Comparison of ENCODE assay signal across 8 cellular contexts in the genomic region with DNA sequence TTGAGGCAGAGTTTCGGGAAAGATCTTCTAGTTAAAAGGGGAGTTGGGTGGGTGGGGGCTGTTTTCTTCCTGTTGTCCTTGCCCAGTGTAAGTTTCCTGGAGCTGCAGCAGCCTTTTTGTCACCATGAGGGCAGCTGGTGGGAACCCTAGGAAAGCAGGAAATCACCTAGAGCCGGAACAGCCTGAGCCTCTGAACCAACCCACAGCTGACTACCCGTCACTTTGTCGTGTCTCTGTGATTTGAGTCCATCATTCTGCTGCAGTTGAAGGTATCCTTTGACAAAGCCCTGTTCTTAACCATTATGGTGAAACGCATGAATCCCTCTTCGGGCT. TPM values are rescaled to one million over a fixed set of nuclear protein-coding genes. Genes with fewer than 3 reads are reported as not detected.
DNase-seq lines count a peak whose midpoint lies in the region; ATAC-seq and TF ChIP-seq lines count a peak whose summit lies in the region.

No MANE protein-coding gene starts in this region.

- H2BK15ac ChIP-seq in IMR-90 (ENCODE audit: low read depth, low read length) = no peak overlapping the region

- H4K8ac ChIP-seq in IMR-90 (ENCODE audit: low read depth in 2 of 2, low read length in 2 of 2) = peak overlapping the region; percentile 65 to 77

- intact Hi-C loops in IMR-90 (cut with micrococcal nuclease) = loop anchor here (1.0 to 5.0 kb wide), 4 partner anchors 24 to 645 kb away; a partner anchor contains a TSS
- intact Hi-C loops in breast epithelium (cut with DNase I; ENCODE audit: low total_unique reads) = no loop called here

- ATAC-seq in IMR-90 (ENCODE audit: low read depth) (no peak), GM19467 (IDR thresholded peaks at IDR 0.05; ENCODE audit: unreplicated experiment) (no peak), GM21786 (IDR thresholded peaks at IDR 0.05; ENCODE audit: unreplicated experiment) (no peak), HG03457 (IDR thresholded peaks at IDR 0.05; ENCODE audit: unreplicated experiment) (no peak), HG03378 (IDR thresholded peaks at IDR 0.05; ENCODE audit: unreplicated experiment) (no peak)

- POLR2A ChIA-PET in IMR-90 (lab: Charles Lee; ENCODE audit: unreplicated experiment) = no interaction called here

- DNase-seq in IMR-90 (no peak), breast epithelium (ENCODE audit: low spot score in 2 of 2) (no peak)

- H2BK20ac ChIP-seq in IMR-90 (ENCODE audit: low read depth, low read length) = no peak overlapping the region

- peak overlapping the region; percentile 33 for H3K23ac ChIP-seq in IMR-90 (ENCODE audit: low read depth, low read length)

- no peak for TF ChIP-seq CTCF in 22Rv1 (IDR thresholded peaks at IDR 0.05)
- TF ChIP-seq CTCF in IMR-90 (conservative IDR thresholded peaks at IDR 0.05; ENCODE audit: low read depth, low read length) = no peak
- TF ChIP-seq CTCF in breast epithelium (IDR thresholded peaks at IDR 0.05) = no peak

- H3K27me3 ChIP-seq in IMR-90 (ENCODE audit: control insufficient read depth, insufficient read depth, low read length) = no peaks in the 10 kb centered on the region
- no peaks in the 10 kb centered on the region for H3K27me3 ChIP-seq in breast epithelium
- no peaks in the 10 kb centered on the region for H3K27me3 ChIP-seq in mucosa of stomach (ENCODE audit: control insufficient read depth, insufficient read depth, low read length)

- H3K4me1 ChIP-seq in IMR-90 (ENCODE audit: control insufficient read depth, insufficient read depth, low read length) (no peaks in the 10 kb centered on the region), breast epithelium (peaks cover 0 to 4% of the 10 kb centered on the region in 2 donors), mucosa of stomach (ENCODE audit: control insufficient read depth, insufficient read depth, low read length) (peaks cover 10% of the 10 kb centered on the region)

- 0 out of 2 replicates have a peak overlapping the region, but pooled peaks have one; percentile 17 for H2AK5ac ChIP-seq in IMR-90 (ENCODE audit: low read depth, low read length)

- H3K9me3 ChIP-seq in IMR-90 (ENCODE audit: control insufficient read depth, insufficient read depth, low read length) (no peaks in the 10 kb centered on the region), breast epithelium (no peaks in the 10 kb centered on the region), mucosa of stomach (ENCODE audit: control insufficient read depth, low read length) (no peaks in the 10 kb centered on the region)

- H3K18ac ChIP-seq in IMR-90 (ENCODE audit: low read depth, low read length) = no peak overlapping the region

- dilution Hi-C loops in IMR-90 (cut with HindIII; ENCODE audit: low sequenced_read_pairs, unreplicated experiment) = no loop called here

- TF ChIP-seq POLR2A in IMR-90 (IDR thresholded peaks at IDR 0.05; ENCODE audit: low read depth, low read length) = no peak
- no peak for TF ChIP-seq POLR2A in breast epithelium (IDR thresholded peaks at IDR 0.05)

- no peaks in the 10 kb centered on the region for H4K20me1 ChIP-seq in IMR-90 (ENCODE audit: insufficient read depth, low read length)

- H2AFZ ChIP-seq in IMR-90 (replicated peaks; ENCODE audit: low read length, poor library complexity) = peak overlapping the region; percentile 100

- H3K9me1 ChIP-seq in IMR-90 (ENCODE audit: insufficient read depth, low read length) = peaks cover 6% of the 10 kb centered on the region

- H3K4me2 ChIP-seq in IMR-90 (ENCODE audit: low read depth, low read length) = peak overlapping the region; percentile 32

- no peak overlapping the region for H2AK9ac ChIP-seq in IMR-90 (replicated peaks; ENCODE audit: low read depth, low read length, poor library complexity)

- WGBS in IMR-90 (ENCODE audit: extremely low coverage in 2 of 2, insufficient read length in 1 of 2), 2 experiments = 64% methylated on average over 4 of the region's 6 CpGs; no CpG with 5 or more reads in 1 of the 2 experiments

- in situ Hi-C loops in IMR-90 (cut with MboI; ENCODE audit: low sequenced_read_pairs) = no loop called here

- no peak overlapping the region for H2BK5ac ChIP-seq in IMR-90 (ENCODE audit: low read depth, low read length, poor library complexity, severe bottlenecking)

- no peak overlapping the region; the same call in 1 of the 2 replicates for H4K5ac ChIP-seq in IMR-90 (ENCODE audit: low read depth, low read length)

- H3K14ac ChIP-seq in IMR-90 (replicated peaks; ENCODE audit: low read depth, low read length) = peak overlapping the region; percentile 60

- peak overlapping the region; percentile 84 for H3K27ac ChIP-seq in 22Rv1
- peak overlapping the region; percentile 53 for H3K27ac ChIP-seq in IMR-90 (ENCODE audit: insufficient read depth, low read length)
- peak overlapping the region; percentile 92 to 96 for H3K27ac ChIP-seq in breast epithelium

- no peak overlapping the region for H3K4ac ChIP-seq in IMR-90 (ENCODE audit: low read depth, low read length)

- no peak overlapping the region for H4K91ac ChIP-seq in IMR-90 (ENCODE audit: insufficient read depth, low read depth, low read length)

- CTCF ChIA-PET in IMR-90 (lab: Yijun Ruan, JAX) = interaction anchor here (2.5 kb wide), 1 partner anchor 16 kb away, joined by 10 read pairs; no protein-coding TSS in a partner anchor

- H3K9ac ChIP-seq in IMR-90 (ENCODE audit: low read depth, low read length) (peak overlapping the region; percentile 50), mucosa of stomach (ENCODE audit: low read length) (peak overlapping the region; percentile 72)

- BruUV-seq in IMR-90 (replicated peaks; lab: Mats Ljungman, UMichigan) = no TSS peak

- H3K79me1 ChIP-seq in IMR-90 (ENCODE audit: low read depth in 1 of 2, low read length in 2 of 2) = peaks cover 7 to 33% of the 10 kb centered on the region in 2 experiments

- H2BK120ac ChIP-seq in IMR-90 (ENCODE audit: low read depth, low read length) = no peak overlapping the region

- H3K56ac ChIP-seq in IMR-90 (ENCODE audit: extremely low read depth, insufficient read depth, low read length) = no peak overlapping the region

- no peak for TF ChIP-seq RAD21 in IMR-90 (IDR thresholded peaks at IDR 0.05; ENCODE audit: low read length)

- H3K4me3 ChIP-seq in IMR-90 (ENCODE audit: insufficient read depth, low read depth, low read length) = peak overlapping the region; percentile 71
- H3K4me3 ChIP-seq in breast epithelium = peak overlapping the region; percentile 65 to 80 (median 71)
- H3K4me3 ChIP-seq in mucosa of stomach (ENCODE audit: low read length) = peak overlapping the region; percentile 86

- H3K36me3 ChIP-seq in IMR-90 (ENCODE audit: control insufficient read depth, insufficient read depth, low read length) (no peaks in the 10 kb centered on the region), breast epithelium (no peaks in the 10 kb centered on the region), mucosa of stomach (ENCODE audit: control insufficient read depth, insufficient read depth, low read length) (no peaks in the 10 kb centered on the region)

TF ChIP-seq in IMR-90, 13 proteins besides CTCF, POLR2A, EP300 and RAD21:
- no peak for TF ChIP-seq RFX5 (IDR thresholded peaks at IDR 0.05; ENCODE audit: low read depth, low read length)
- no peak for TF ChIP-seq MAFK (IDR thresholded peaks at IDR 0.05; ENCODE audit: low read depth, low read length)
- no peak for TF ChIP-seq MXI1 (IDR thresholded peaks at IDR 0.05; ENCODE audit: borderline replicate concordance, low read depth, low read length)
- TF ChIP-seq, protein P1, sequence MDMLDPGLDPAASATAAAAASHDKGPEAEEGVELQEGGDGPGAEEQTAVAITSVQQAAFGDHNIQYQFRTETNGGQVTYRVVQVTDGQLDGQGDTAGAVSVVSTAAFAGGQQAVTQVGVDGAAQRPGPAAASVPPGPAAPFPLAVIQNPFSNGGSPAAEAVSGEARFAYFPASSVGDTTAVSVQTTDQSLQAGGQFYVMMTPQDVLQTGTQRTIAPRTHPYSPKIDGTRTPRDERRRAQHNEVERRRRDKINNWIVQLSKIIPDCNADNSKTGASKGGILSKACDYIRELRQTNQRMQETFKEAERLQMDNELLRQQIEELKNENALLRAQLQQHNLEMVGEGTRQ (IDR thresholded peaks at IDR 0.05; ENCODE audit: low read depth, low read length) = no peak
- no peak for TF ChIP-seq NFE2L2 (IDR thresholded peaks at IDR 0.05; ENCODE audit: low read depth, low read length)
- TF ChIP-seq CEBPB (IDR thresholded peaks at IDR 0.05; ENCODE audit: low read depth, low read length) = no peak
- TF ChIP-seq MAZ (IDR thresholded peaks at IDR 0.05; ENCODE audit: borderline replicate concordance, low read depth, low read length) = no peak
- TF ChIP-seq, protein P2, sequence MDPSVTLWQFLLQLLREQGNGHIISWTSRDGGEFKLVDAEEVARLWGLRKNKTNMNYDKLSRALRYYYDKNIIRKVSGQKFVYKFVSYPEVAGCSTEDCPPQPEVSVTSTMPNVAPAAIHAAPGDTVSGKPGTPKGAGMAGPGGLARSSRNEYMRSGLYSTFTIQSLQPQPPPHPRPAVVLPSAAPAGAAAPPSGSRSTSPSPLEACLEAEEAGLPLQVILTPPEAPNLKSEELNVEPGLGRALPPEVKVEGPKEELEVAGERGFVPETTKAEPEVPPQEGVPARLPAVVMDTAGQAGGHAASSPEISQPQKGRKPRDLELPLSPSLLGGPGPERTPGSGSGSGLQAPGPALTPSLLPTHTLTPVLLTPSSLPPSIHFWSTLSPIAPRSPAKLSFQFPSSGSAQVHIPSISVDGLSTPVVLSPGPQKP (IDR thresholded peaks at IDR 0.05; ENCODE audit: borderline replicate concordance, low read depth, low read length) = no peak
- no peak for TF ChIP-seq FOS (IDR thresholded peaks at IDR 0.05; ENCODE audit: low read depth, low read length)
- no peak for TF ChIP-seq SMC3 (IDR thresholded peaks at IDR 0.05; ENCODE audit: low read depth, low read length)
- no peak for TF ChIP-seq BHLHE40 (IDR thresholded peaks at IDR 0.05; ENCODE audit: low read depth, low read length)
- no peak for TF ChIP-seq CHD1 (IDR thresholded peaks at IDR 0.05; ENCODE audit: low read depth, low read length)
- TF ChIP-seq RCOR1 (IDR thresholded peaks at IDR 0.05; ENCODE audit: insufficient replicate concordance, low read length) = no peak

RNA-seq across cellular contexts. Expression of a gene that starts 1.2 kb away (rescaled TPM):
- total RNA-seq in IMR-90 (2012; rRNA removed) (0.36 and 0.56 TPM in 2 replicates), breast epithelium (1 to 10 TPM; 2.1 to 6.6 (median 2.9) TPM)
- 0.60 and 0.66 TPM in 2 replicates for polyA plus RNA-seq in IMR-90 (2012; rRNA removed)
- polyA plus RNA-seq in IMR-90 (2012; cell fraction: cytosol; rRNA removed) = 0.49 and 0.55 TPM in 2 replicates
- 1.6 and 2.2 TPM in 2 replicates for polyA plus RNA-seq in IMR-90 (2012; cell fraction: nucleus; rRNA removed; ENCODE audit: low replicate concordance)

RNA-seq across cellular contexts. Expression of a gene that starts 24.4 kb away (rescaled TPM):
- total RNA-seq in IMR-90 (2012; rRNA removed) = 78.7 and 96.7 TPM in 2 replicates
- polyA plus RNA-seq in IMR-90 (2012; rRNA removed) = 81.7 and 83.1 TPM in 2 replicates
- polyA plus RNA-seq in IMR-90 (2012; cell fraction: cytosol; rRNA removed) = 56.2 and 112 TPM in 2 replicates
- 14.8 and 55.3 TPM in 2 replicates for polyA plus RNA-seq in IMR-90 (2012; cell fraction: nucleus; rRNA removed; ENCODE audit: low replicate concordance)
- 10 to 100 TPM; 36.1 to 63.4 (median 43.5) TPM for total RNA-seq in breast epithelium
